Comparison of ENCODE assay signal across 2 cellular contexts in genomic region chr2:84938194-84938879, GRCh38.
TF ChIP-seq lines count a peak whose summit lies in the region.

No MANE protein-coding gene starts in this region.

TF ChIP-seq in HCT116, 20 proteins besides CTCF, POLR2A, EP300 and RAD21:
- TF ChIP-seq EZH2phosphoT487 (IDR thresholded peaks at IDR 0.05; ENCODE audit: borderline replicate concordance): no peak
- no peak for TF ChIP-seq ZNF274 (IDR thresholded peaks at IDR 0.05; ENCODE audit: low read depth, low read length)
- TF ChIP-seq POLR2AphosphoS5 (IDR thresholded peaks at IDR 0.05; ENCODE audit: low read depth, low read length): no peak
TF ChIP-seq in HCT116: peak in this region for 0.

TF ChIP-seq in K562, 482 proteins besides CTCF, POLR2A, EP300 and RAD21:
- TF ChIP-seq ZNF354B (CRISPR knock-in tag; IDR thresholded peaks at IDR 0.05) (no peak), MIER1 (IDR thresholded peaks at IDR 0.05; ENCODE audit: low read depth) (no peak), ZSCAN32 (CRISPR knock-in tag; IDR thresholded peaks at IDR 0.05) (no peak), PBX2 (CRISPR knock-in tag; IDR thresholded peaks at IDR 0.05; ENCODE audit: low read depth) (no peak), PBX2 (tag; conservative IDR thresholded peaks at IDR 0.05; ENCODE audit: low read depth) (peak; percentile 76), RFX5 (IDR thresholded peaks at IDR 0.05; ENCODE audit: low read depth, low read length) (no peak), POLR3A (IDR thresholded peaks at IDR 0.05; ENCODE audit: borderline replicate concordance, extremely low read depth, insufficient read depth, insufficient read length) (no peak), JUND (IDR thresholded peaks at IDR 0.05; ENCODE audit: borderline replicate concordance, low read depth, low read length) (0 out of 2 replicates have a peak, but pooled peaks have one; percentile 15), JUND (tag; IDR thresholded peaks at IDR 0.05; ENCODE audit: borderline replicate concordance, low read depth, low read length) (no peak), PRDM10 (IDR thresholded peaks at IDR 0.05; ENCODE audit: partially characterized antibody) (no peak), SNIP1 (IDR thresholded peaks at IDR 0.05; ENCODE audit: low read depth) (no peak), MEIS2 (IDR thresholded peaks at IDR 0.05; ENCODE audit: partially characterized antibody) (peak; percentile 61), KLF6 (CRISPR knock-in tag; IDR thresholded peaks at IDR 0.05; ENCODE audit: borderline replicate concordance) (no peak), FOXM1 (IDR thresholded peaks at IDR 0.05; ENCODE audit: low read depth) (no peak), FOXM1 (CRISPR knock-in tag; IDR thresholded peaks at IDR 0.05; ENCODE audit: low read depth) (no peak), MAX (CRISPR knock-in tag; IDR thresholded peaks at IDR 0.05) (no peak), GTF2B (IDR thresholded peaks at IDR 0.05; ENCODE audit: extremely low read depth, insufficient read length) (no peak), KLF16 (IDR thresholded peaks at IDR 0.05) (no peak), ATF3 (IDR thresholded peaks at IDR 0.05) (0 out of 2 replicates have a peak, but pooled peaks have one; percentile 15), ATF3 (CRISPR knock-in tag; conservative IDR thresholded peaks at IDR 0.05) (no peak), SREBF1 (IDR thresholded peaks at IDR 0.05; ENCODE audit: borderline replicate concordance, low read depth, low read length) (no peak), RB1 (IDR thresholded peaks at IDR 0.05; ENCODE audit: low read depth) (no peak), RFX1 (IDR thresholded peaks at IDR 0.05) (no peak), FOXK1 (CRISPR knock-in tag; IDR thresholded peaks at IDR 0.05; ENCODE audit: borderline replicate concordance) (no peak), SMARCC2 (IDR thresholded peaks at IDR 0.05; ENCODE audit: low read depth) (no peak), NFXL1 (CRISPR knock-in tag; IDR thresholded peaks at IDR 0.05) (no peak), HEY1 (CRISPR knock-in tag; IDR thresholded peaks at IDR 0.05; ENCODE audit: borderline replicate concordance) (no peak), MAFF (IDR thresholded peaks at IDR 0.05; ENCODE audit: low read length) (no peak), PRMT5 (CRISPR knock-in tag; IDR thresholded peaks at IDR 0.05) (no peak), ZNF408 (CRISPR knock-in tag; IDR thresholded peaks at IDR 0.05; ENCODE audit: low read depth) (no peak), FOXP1 (CRISPR knock-in tag; IDR thresholded peaks at IDR 0.05) (no peak), PKNOX1 (IDR thresholded peaks at IDR 0.05) (peak; percentile 61), MCM5 (IDR thresholded peaks at IDR 0.05; ENCODE audit: low read depth) (no peak), SRSF1 (IDR thresholded peaks at IDR 0.05; ENCODE audit: low read depth, low read length) (no peak), HOMEZ (CRISPR knock-in tag; IDR thresholded peaks at IDR 0.05) (no peak), ADNP (tag; IDR thresholded peaks at IDR 0.05) (peak; percentile 46; the same call in 1 of the 2 replicates), NELFE (IDR thresholded peaks at IDR 0.05; ENCODE audit: insufficient read depth, insufficient read length) (no peak), PTTG1 (tag; IDR thresholded peaks at IDR 0.05; ENCODE audit: low read depth) (no peak), ZNF445 (CRISPR knock-in tag; IDR thresholded peaks at IDR 0.05; ENCODE audit: low read depth) (no peak), SMARCE1 (IDR thresholded peaks at IDR 0.05) (no peak), MYBL2 (IDR thresholded peaks at IDR 0.05; ENCODE audit: low read depth) (no peak), MYBL2 (CRISPR knock-in tag; IDR thresholded peaks at IDR 0.05; ENCODE audit: borderline replicate concordance) (no peak)
